In the genomic region with DNA sequence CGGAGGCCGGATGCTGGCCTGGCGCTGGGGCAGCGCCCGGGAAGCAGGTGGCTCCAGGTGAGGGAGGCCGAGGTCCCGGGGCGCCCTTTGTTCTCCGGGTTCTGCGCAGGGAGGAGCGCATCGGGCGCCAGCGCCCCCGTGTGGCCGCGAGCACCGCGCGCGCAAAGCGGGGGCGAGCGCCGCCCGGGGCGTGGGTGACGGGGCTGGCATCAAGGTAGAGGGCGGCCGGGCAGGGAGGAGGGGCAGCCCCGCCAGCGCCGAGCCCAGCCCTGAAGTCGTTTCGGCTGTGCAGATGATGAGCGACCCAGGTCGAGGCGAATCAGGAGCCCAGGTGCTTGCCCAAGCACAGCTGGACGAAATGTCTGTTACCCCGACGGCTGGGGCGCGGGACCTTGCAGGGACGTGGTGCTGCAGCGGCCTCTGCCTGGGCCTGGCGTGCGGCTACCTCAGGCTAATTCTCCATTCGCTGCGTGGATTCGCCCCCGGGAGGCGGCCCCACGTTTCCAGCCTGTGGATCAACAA, we compare ENCODE assay signal across 8 cellular contexts. TPM values are rescaled to one million over a fixed set of nuclear protein-coding genes. Genes with fewer than 3 reads are reported as not detected.
DNase-seq lines count a peak whose midpoint lies in the region; ATAC-seq and TF ChIP-seq lines count a peak whose summit lies in the region.

No MANE protein-coding gene starts in this region.

- peaks cover 7% of the 10 kb centered on the region for H3K27me3 ChIP-seq in upper lobe of right lung

- peak; percentile 49 for ATAC-seq in HG03039 (IDR thresholded peaks at IDR 0.05; ENCODE audit: unreplicated experiment)
- peak; percentile 85 for ATAC-seq in SK-N-SH treated with all-trans-retinoic acid at 6 μM for 48 hours
- ATAC-seq in natural killer cell, result peak in 2 of 3 donors; percentile 54 to 67
- peak; percentile 95 for ATAC-seq in upper lobe of right lung
- ATAC-seq in GM21367 (IDR thresholded peaks at IDR 0.05; ENCODE audit: unreplicated experiment), result no peak

- H3K27ac ChIP-seq in upper lobe of right lung, result peak overlapping the region; percentile 55

- H3K9me3 ChIP-seq in upper lobe of right lung, result no peaks in the 10 kb centered on the region

- peaks cover 0 to 10% of the 10 kb centered on the region in 2 donors for H3K27me3 Mint-ChIP-seq in natural killer cell (ENCODE audit: low read depth in 2 of 2)

- no peaks in the 10 kb centered on the region for H3K9me3 Mint-ChIP-seq in natural killer cell

- intact Hi-C loops in natural killer cell (cut with micrococcal nuclease) (no loop called here), upper lobe of right lung (cut with DNase I) (loop anchor here (10.0 kb wide), 1 partner anchor 664 kb away; no protein-coding TSS in a partner anchor)

- DNase-seq in SIG-M5 treated with dmso at 0.1 percent for 504 hours (lab: John Stamatoyannopoulos, UW; ENCODE audit: unreplicated experiment) (peak; percentile 4), SIG-M5 (lab: John Stamatoyannopoulos, UW) (no peak), epithelial cell of proximal tubule (ENCODE audit: low read depth) (no peak), natural killer cell (no peak), upper lobe of right lung (peak; percentile 85)

- no peaks in the 10 kb centered on the region for H3K36me3 ChIP-seq in upper lobe of right lung

- no peak overlapping the region for H3K27ac Mint-ChIP-seq in natural killer cell

- no peak overlapping the region for H3K4me3 Mint-ChIP-seq in natural killer cell

- no peaks in the 10 kb centered on the region for H3K36me3 Mint-ChIP-seq in natural killer cell

- TF ChIP-seq CTCF in epithelial cell of proximal tubule (conservative IDR thresholded peaks at IDR 0.05; ENCODE audit: low read depth, low read length) (peak; percentile 78), natural killer cell (IDR thresholded peaks at IDR 0.05) (peak; percentile 39), upper lobe of right lung (IDR thresholded peaks at IDR 0.05) (peak; percentile 84)

- H3K4me1 Mint-ChIP-seq in natural killer cell, result no peaks in the 10 kb centered on the region

- H3K4me3 ChIP-seq in epithelial cell of proximal tubule (ENCODE audit: low read depth, low read length), result peak overlapping the region; percentile 37
- H3K4me3 ChIP-seq in upper lobe of right lung, result peak overlapping the region; percentile 35

- no peaks in the 10 kb centered on the region for H3K4me1 ChIP-seq in upper lobe of right lung

TF ChIP-seq in SK-N-SH treated with all-trans-retinoic acid at 6 μM for 48 hours, 23 proteins besides CTCF, POLR2A, EP300 and RAD21:
- TF ChIP-seq SNAI2 (CRISPR knock-in tag; IDR thresholded peaks at IDR 0.05) (peak; percentile 33; the same call in 1 of the 2 replicates), ZFP3 (CRISPR knock-in tag; IDR thresholded peaks at IDR 0.05) (no peak), ZNF70 (CRISPR knock-in tag; IDR thresholded peaks at IDR 0.05) (0 out of 2 replicates have a peak, but pooled peaks have one; percentile 21), BACH2 (CRISPR knock-in tag; IDR thresholded peaks at IDR 0.05; ENCODE audit: borderline replicate concordance) (no peak)
TF ChIP-seq in SK-N-SH treated with all-trans-retinoic acid at 6 μM for 48 hours: peak in this region for 2.

RNA-seq across cellular contexts. Expression of a gene that starts 10.5 kb away (rescaled TPM):
- total RNA-seq in epithelial cell of proximal tubule (1.6 and 3.1 TPM in 2 replicates), natural killer cell (1 to 10 TPM in 1 of 3 donors, under 1 TPM in 1, not detected in 1; 0.72 to 5.6 TPM), upper lobe of right lung (58.7 TPM)

Comparison
In these comparisons a context has a peak if more than half of its experiments do, and no peak if none do; other contexts are left out.
1. DNase-seq: peak in SIG-M5 treated with dmso at 0.1 percent for 504 hours (single experiment) and upper lobe of right lung (single experiment); none in SIG-M5 (single experiment), epithelial cell of proximal tubule (single experiment) and natural killer cell (single experiment).
2. Peak in every context shown above with its lines, with median percentiles within 50 percentile points of each other: CTCF ChIP-seq.